In the genomic region with DNA sequence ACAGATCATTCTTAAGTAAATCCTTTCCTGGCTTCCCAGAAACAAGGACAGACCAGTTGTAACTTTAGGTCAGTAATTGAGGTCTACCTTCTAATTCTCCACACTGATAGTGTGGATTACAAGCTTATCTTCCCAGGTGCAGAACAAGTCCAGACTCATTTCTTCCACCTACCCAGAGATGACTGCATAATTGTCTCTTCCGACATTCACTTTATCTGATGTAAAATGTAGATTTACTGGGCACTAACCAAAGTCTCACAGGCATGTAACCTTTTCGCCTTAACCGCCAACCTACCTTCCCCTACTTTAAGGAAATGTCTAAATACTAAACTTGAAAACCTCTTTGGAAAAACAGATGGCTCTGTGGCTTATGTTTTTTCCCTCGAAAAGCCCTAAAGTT, we compare ENCODE assay signal across 26 cellular contexts.
A peak's percentile ranks its signal among the peaks of the same experiment; 100 is the strongest.
DNase-seq lines count a peak whose midpoint lies in the region; ATAC-seq, FAIRE-seq and TF ChIP-seq lines count a peak whose summit lies in the region.
"Had no signal": no experiment of that assay in that cellular context is flagged by ENCODE, and none has a peak within 500 bp of the region (broad histone marks: within the 10 kb centered on the region; RNA-seq: fewer than 3 reads in every experiment).

No MANE protein-coding gene starts in this region.

- FAIRE-seq in keratinocyte (lab: Jason Lieb, UNC), result peak; percentile 84
- no peak for FAIRE-seq in frontal cortex (lab: Jason Lieb, UNC)
- FAIRE-seq: D721Med, GM12891 had no signal

- H3K9me1 ChIP-seq in keratinocyte (ENCODE audit: control insufficient read depth, extremely low read depth, insufficient read depth, low read length), result peaks cover 6% of the 10 kb centered on the region

- CTCF ChIA-PET in CD4-positive, alpha-beta T cell (lab: Charles Lee), result no interaction called here
- CTCF ChIA-PET in Caco-2 (lab: Charles Lee), result no interaction called here

- H4K20me1 ChIP-seq in keratinocyte (ENCODE audit: control insufficient read depth, extremely low read depth, insufficient read depth, low read length), result no peaks in the 10 kb centered on the region

- no peaks in the 10 kb centered on the region for H3K27me3 Mint-ChIP-seq in CD4-positive, alpha-beta T cell
- no peaks in the 10 kb centered on the region for H3K27me3 Mint-ChIP-seq in Caco-2 (ENCODE audit: insufficient read depth, unreplicated experiment)
- H3K27me3 Mint-ChIP-seq in activated T-helper 17 cell treated with anti-CD3 and anti-CD28 coated beads, Interleukin-2, amount 50 U/mL, for 72 hours, result no peaks in the 10 kb centered on the region
- H3K27me3 Mint-ChIP-seq: memory B cell had no signal

- dilution Hi-C loops in keratinocyte (cut with MboI; ENCODE audit: extremely low pct_ligation_motif_present, low sequenced_read_pairs), result no loop called here

- peak overlapping the region; percentile 74 for H3K27ac Mint-ChIP-seq in CD4-positive, alpha-beta T cell
- peak overlapping the region; percentile 14 for H3K27ac Mint-ChIP-seq in Caco-2 (ENCODE audit: unreplicated experiment)
- peak overlapping the region; percentile 69 for H3K27ac Mint-ChIP-seq in activated T-helper 17 cell treated with anti-CD3 and anti-CD28 coated beads, Interleukin-2, amount 50 U/mL, for 72 hours

- peaks cover 56% of the 10 kb centered on the region for H3K79me2 ChIP-seq in keratinocyte (ENCODE audit: control insufficient read depth, insufficient read depth, low read length)

- peak overlapping the region; percentile 43 for H3K9ac ChIP-seq in keratinocyte (ENCODE audit: control insufficient read depth, extremely low read depth, insufficient read depth, low read length)

- POLR2A ChIA-PET in CD4-positive, alpha-beta T cell (lab: Charles Lee), result interaction anchor here (0.8 to 1.1 kb wide), 2 partner anchors 12 to 58 kb away, joined by 3 read pairs; no protein-coding TSS in a partner anchor
- POLR2A ChIA-PET in Caco-2 (lab: Charles Lee), result no interaction called here

- no peak for TF ChIP-seq CTCF in CD4-positive, alpha-beta T cell (IDR thresholded peaks at IDR 0.05)
- no peak for TF ChIP-seq CTCF in Caco-2 (IDR thresholded peaks at IDR 0.05; ENCODE audit: insufficient read depth in 1 of 2, low read depth in 1 of 2, low read length in 1 of 2, severe bottlenecking in 1 of 2, unreplicated experiment in 1 of 2)
- TF ChIP-seq CTCF in keratinocyte (optimal IDR thresholded peaks at IDR 0.05 in 1 of 3, IDR thresholded peaks at IDR 0.05 in 1 of 3, conservative IDR thresholded peaks at IDR 0.05 in 1 of 3; ENCODE audit: extremely low read depth in 1 of 3, insufficient read depth in 2 of 3, low read length in 3 of 3), result no peak

- no peak for ATAC-seq in CD4-positive, alpha-beta T cell (ENCODE audit: poor library complexity)
- ATAC-seq in activated T-helper 17 cell treated with anti-CD3 and anti-CD28 coated beads, Interleukin-2, amount 50 U/mL, for 72 hours (replicated peaks), result peak; percentile 51
- ATAC-seq in HG03432 (IDR thresholded peaks at IDR 0.05; ENCODE audit: unreplicated experiment) (no peak), HG03520 (IDR thresholded peaks at IDR 0.05; ENCODE audit: unreplicated experiment) (no peak)
- ATAC-seq: activated CD4-positive, CD25-positive, alpha-beta regulatory T cell treated with anti-CD3 and anti-CD28 coated beads, Interleukin-2, amount 50 U/mL, for 24 hours had no signal

- intact Hi-C loops in CD4-positive, alpha-beta T cell (cut with DNase I, micrococcal nuclease), result loop anchor here in 1 of 2 experiments (2.0 kb wide), 1 partner anchor 14 kb away; no protein-coding TSS in a partner anchor
- intact Hi-C loops in Caco-2 (cut with micrococcal nuclease; ENCODE audit: unreplicated experiment), result no loop called here

- DNase-seq in CD4-positive, alpha-beta T cell, result no peak
- DNase-seq in Caco-2, result no peak
- no peak for DNase-seq in keratinocyte (ENCODE audit: low read depth, low spot score)
- DNase-seq in frontal cortex (ENCODE audit: low spot score in 2 of 2), result no peak
- no peak for DNase-seq in DMS53 treated with DMSO at 0.1 percent for 48 hours (lab: John Stamatoyannopoulos, UW; ENCODE audit: unreplicated experiment)
- DNase-seq: activated T-cell treated with anti-CD3 and anti-CD28 coated beads, Interleukin-2, amount 50 U/mL, for 1 hour; anterior cingulate cortex; cerebellar nuclear complex; GDM1; hypothalamus; Karpas-422; NCI-H1105; NCI-H2107; nephron progenitor cell; Right ventricle myocardium superior; stimulated activated CD4-positive, alpha-beta T cell treated with anti-CD3 and anti-CD28 coated beads, Interleukin-4, amount 100 ng/mL, for 24 hours; testis had no signal

- H3K4me2 ChIP-seq in keratinocyte (ENCODE audit: control insufficient read depth, extremely low read depth, insufficient read depth, low read depth, low read length), result peak overlapping the region; percentile 87

- peaks cover 8% of the 10 kb centered on the region for H3K9me3 ChIP-seq in CD4-positive, alpha-beta T cell (ENCODE audit: control insufficient read depth, low read length)
- no peaks in the 10 kb centered on the region for H3K9me3 ChIP-seq in Caco-2
- H3K9me3 ChIP-seq in keratinocyte (ENCODE audit: control insufficient read depth, low read depth, low read length), result no peaks in the 10 kb centered on the region
- H3K9me3 ChIP-seq: prostate gland, testis had no signal

- no peak overlapping the region for H2AFZ ChIP-seq in keratinocyte (ENCODE audit: control insufficient read depth, low read length)

- H3K27me3 ChIP-seq in CD4-positive, alpha-beta T cell (ENCODE audit: control insufficient read depth, insufficient read depth, low read length), result no peaks in the 10 kb centered on the region
- H3K27me3 ChIP-seq in Caco-2 (replicated peaks; ENCODE audit: control insufficient read depth, insufficient read depth, low read length), result no peaks in the 10 kb centered on the region
- H3K27me3 ChIP-seq in keratinocyte (ENCODE audit: control insufficient read depth, extremely low read depth, insufficient read depth, low read length), result no peaks in the 10 kb centered on the region
- H3K27me3 ChIP-seq: testis had no signal

- peaks cover 72% of the 10 kb centered on the region for H3K36me3 Mint-ChIP-seq in CD4-positive, alpha-beta T cell (ENCODE audit: low read depth)
- peaks cover 20% of the 10 kb centered on the region for H3K36me3 Mint-ChIP-seq in Caco-2 (ENCODE audit: insufficient read depth, unreplicated experiment)
- H3K36me3 Mint-ChIP-seq in activated T-helper 17 cell treated with anti-CD3 and anti-CD28 coated beads, Interleukin-2, amount 50 U/mL, for 72 hours (ENCODE audit: low read depth), result peaks cover 78% of the 10 kb centered on the region

- H3K9me3 Mint-ChIP-seq in CD4-positive, alpha-beta T cell, result peaks cover 6% of the 10 kb centered on the region
- H3K9me3 Mint-ChIP-seq in Caco-2 (ENCODE audit: unreplicated experiment), result peaks cover 4% of the 10 kb centered on the region
- peaks cover 5% of the 10 kb centered on the region for H3K9me3 Mint-ChIP-seq in activated T-helper 17 cell treated with anti-CD3 and anti-CD28 coated beads, Interleukin-2, amount 50 U/mL, for 72 hours

- H3K4me3 ChIP-seq in Caco-2 (ENCODE audit: low read depth, low read length), result no peak overlapping the region
- peak overlapping the region in 2 of 3 experiments; percentile 47 to 60 for H3K4me3 ChIP-seq in keratinocyte (ENCODE audit: control insufficient read depth in 2 of 3, extremely low read depth in 1 of 3, insufficient read depth in 2 of 3, low read depth in 1 of 3, low read length in 3 of 3)
- H3K4me3 ChIP-seq: prostate gland, skin epidermis, testis had no signal

- H3K4me1 ChIP-seq in Caco-2, result peaks cover 19% of the 10 kb centered on the region
- H3K4me1 ChIP-seq in keratinocyte (ENCODE audit: control insufficient read depth, extremely low read depth, insufficient read depth, low read length), result peaks cover 36% of the 10 kb centered on the region
- H3K4me1 ChIP-seq: prostate gland had no signal

- peaks cover 98% of the 10 kb centered on the region for H3K4me1 Mint-ChIP-seq in CD4-positive, alpha-beta T cell (ENCODE audit: low read depth)
- H3K4me1 Mint-ChIP-seq in Caco-2 (ENCODE audit: low read depth, unreplicated experiment), result peaks cover 35% of the 10 kb centered on the region
- H3K4me1 Mint-ChIP-seq in activated T-helper 17 cell treated with anti-CD3 and anti-CD28 coated beads, Interleukin-2, amount 50 U/mL, for 72 hours, result peaks cover 70% of the 10 kb centered on the region

- no TSS peak for BruUV-seq in Caco-2 (replicated peaks; lab: Mats Ljungman, UMichigan)

- no peak overlapping the region for H3K27ac ChIP-seq in CD4-positive, alpha-beta T cell (ENCODE audit: low read depth, low read length)
- H3K27ac ChIP-seq in keratinocyte (ENCODE audit: control insufficient read depth, insufficient read depth, low read length), result peak overlapping the region; percentile 63
- H3K27ac ChIP-seq: prostate gland, testis had no signal

- H3K4me3 Mint-ChIP-seq in CD4-positive, alpha-beta T cell, result peak overlapping the region; percentile 34
- H3K4me3 Mint-ChIP-seq in Caco-2 (ENCODE audit: unreplicated experiment), result no peak overlapping the region
- H3K4me3 Mint-ChIP-seq in activated T-helper 17 cell treated with anti-CD3 and anti-CD28 coated beads, Interleukin-2, amount 50 U/mL, for 72 hours, result peak overlapping the region; percentile 50
- H3K4me3 Mint-ChIP-seq: memory B cell, nephron progenitor cell had no signal

- H3K36me3 ChIP-seq in Caco-2 (ENCODE audit: control insufficient read depth, insufficient read depth, low read length), result no peaks in the 10 kb centered on the region; the same call in none of the 2 replicates
- H3K36me3 ChIP-seq in keratinocyte (ENCODE audit: control insufficient read depth in 2 of 2, extremely low read depth in 1 of 2, insufficient read depth in 2 of 2, low read length in 2 of 2), result no peaks in the 10 kb centered on the region
- H3K36me3 ChIP-seq: prostate gland had no signal

Comparison
In these comparisons a context has a peak if more than half of its experiments do, and no peak if none do; other contexts are left out.
1. H3K27ac Mint-ChIP-seq: peak in every context shown above with its lines; median percentile 74 in CD4-positive, alpha-beta T cell; 69 in activated T-helper 17 cell treated with anti-CD3 and anti-CD28 coated beads, Interleukin-2, amount 50 U/mL, for 72 hours; 14 in Caco-2.